9 cellular contexts compared by ENCODE assay signal in genomic region chr1:234881893-234882771, GRCh38.
DNase-seq lines count a peak whose midpoint lies in the region; ATAC-seq and TF ChIP-seq lines count a peak whose summit lies in the region.
"Had no signal": no experiment of that assay in that cellular context is flagged by ENCODE, and none has a peak within 500 bp of the region (broad histone marks: within the 10 kb centered on the region; RNA-seq: fewer than 3 reads in every experiment).

No MANE protein-coding gene starts in this region.

- no peaks in the 10 kb centered on the region for H3K36me3 Mint-ChIP-seq in CD4-positive, alpha-beta memory T cell
- no peaks in the 10 kb centered on the region for H3K36me3 Mint-ChIP-seq in activated naive CD4-positive, alpha-beta T cell treated with anti-CD3 and anti-CD28 coated beads, Interleukin-2, amount 50 U/mL, for 24 hours
- H3K36me3 Mint-ChIP-seq in Caco-2 (ENCODE audit: insufficient read depth, unreplicated experiment): no peaks in the 10 kb centered on the region
- H3K36me3 Mint-ChIP-seq in WTC11: no peaks in the 10 kb centered on the region

- H3K4me3 Mint-ChIP-seq in CD4-positive, alpha-beta memory T cell: peak overlapping the region in 2 of 8 donors; percentile 22 to 29
- no peak overlapping the region for H3K4me3 Mint-ChIP-seq in activated naive CD4-positive, alpha-beta T cell treated with anti-CD3 and anti-CD28 coated beads, Interleukin-2, amount 50 U/mL, for 24 hours
- H3K4me3 Mint-ChIP-seq in Caco-2 (ENCODE audit: unreplicated experiment) (no peak overlapping the region), WTC11 (no peak overlapping the region)

- no peak for DNase-seq in CD4-positive, alpha-beta memory T cell
- DNase-seq in GM19240 (ENCODE audit: insufficient read length, low spot score) (peak; percentile 36), Caco-2 (no peak), HuH-7 (ENCODE audit: low spot score) (no peak), WTC11 (ENCODE audit: low spot score) (no peak), omental fat pad (ENCODE audit: low spot score) (no peak)

- H3K9me3 Mint-ChIP-seq in CD4-positive, alpha-beta memory T cell: peaks cover 0 to 3% (median 0%) of the 10 kb centered on the region in 8 donors
- no peaks in the 10 kb centered on the region for H3K9me3 Mint-ChIP-seq in activated naive CD4-positive, alpha-beta T cell treated with anti-CD3 and anti-CD28 coated beads, Interleukin-2, amount 50 U/mL, for 24 hours
- H3K9me3 Mint-ChIP-seq in Caco-2 (ENCODE audit: unreplicated experiment) (peaks cover 7% of the 10 kb centered on the region), WTC11 (no peaks in the 10 kb centered on the region)

- ATAC-seq in HG03064 (IDR thresholded peaks at IDR 0.05; ENCODE audit: low read depth, unreplicated experiment) (peak; percentile 80), WTC11 (no peak), omental fat pad (ENCODE audit: low FRiP score) (no peak)

- CTCF ChIA-PET in CD4-positive, alpha-beta memory T cell (lab: Charles Lee; ENCODE audit: partially characterized antibody): no interaction called here
- CTCF ChIA-PET in Caco-2 (lab: Charles Lee) (no interaction called here), WTC11 (lab: Charles Lee) (no interaction called here)

- H3K27ac ChIP-seq in CD4-positive, alpha-beta memory T cell (ENCODE audit: low read depth, low read length): no peak overlapping the region
- H3K27ac ChIP-seq: adrenal gland had no signal

- H3K4me1 ChIP-seq in CD4-positive, alpha-beta memory T cell (ENCODE audit: insufficient read depth, low read length): no peaks in the 10 kb centered on the region
- H3K4me1 ChIP-seq in Caco-2: peaks cover 13% of the 10 kb centered on the region

- H3K27me3 ChIP-seq in CD4-positive, alpha-beta memory T cell (ENCODE audit: insufficient read depth, low read length): no peaks in the 10 kb centered on the region
- H3K27me3 ChIP-seq in Caco-2 (replicated peaks; ENCODE audit: control insufficient read depth, insufficient read depth, low read length): no peaks in the 10 kb centered on the region
- H3K27me3 ChIP-seq: adrenal gland had no signal

- H3K27ac Mint-ChIP-seq in CD4-positive, alpha-beta memory T cell: peak overlapping the region in 4 of 7 donors; percentile 31 to 81 (median 58)
- H3K27ac Mint-ChIP-seq in activated naive CD4-positive, alpha-beta T cell treated with anti-CD3 and anti-CD28 coated beads, Interleukin-2, amount 50 U/mL, for 24 hours: peak overlapping the region; percentile 56
- H3K27ac Mint-ChIP-seq in Caco-2 (ENCODE audit: unreplicated experiment): no peak overlapping the region
- no peak overlapping the region for H3K27ac Mint-ChIP-seq in WTC11

- H3K9me3 ChIP-seq in CD4-positive, alpha-beta memory T cell (ENCODE audit: control insufficient read depth in 1 of 2, low read length in 2 of 2): no peaks in the 10 kb centered on the region
- H3K9me3 ChIP-seq in Caco-2: no peaks in the 10 kb centered on the region
- H3K9me3 ChIP-seq: adrenal gland had no signal

- TF ChIP-seq CTCF in Caco-2 (IDR thresholded peaks at IDR 0.05; ENCODE audit: insufficient read depth in 1 of 2, low read depth in 1 of 2, low read length in 1 of 2, severe bottlenecking in 1 of 2, unreplicated experiment in 1 of 2) (no peak), WTC11 (IDR thresholded peaks at IDR 0.05) (no peak), omental fat pad (IDR thresholded peaks at IDR 0.05) (no peak)

- H3K36me3 ChIP-seq in CD4-positive, alpha-beta memory T cell (ENCODE audit: insufficient read depth, low read length): no peaks in the 10 kb centered on the region
- no peaks in the 10 kb centered on the region for H3K36me3 ChIP-seq in Caco-2 (ENCODE audit: control insufficient read depth, insufficient read depth, low read length)
- H3K36me3 ChIP-seq: adrenal gland had no signal

- no peaks in the 10 kb centered on the region for H3K27me3 Mint-ChIP-seq in CD4-positive, alpha-beta memory T cell
- no peaks in the 10 kb centered on the region for H3K27me3 Mint-ChIP-seq in activated naive CD4-positive, alpha-beta T cell treated with anti-CD3 and anti-CD28 coated beads, Interleukin-2, amount 50 U/mL, for 24 hours
- H3K27me3 Mint-ChIP-seq in Caco-2 (ENCODE audit: insufficient read depth, unreplicated experiment): no peaks in the 10 kb centered on the region
- no peaks in the 10 kb centered on the region; the same call in 1 of the 2 replicates for H3K27me3 Mint-ChIP-seq in WTC11 (ENCODE audit: low read depth)

- H3K4me3 ChIP-seq in CD4-positive, alpha-beta memory T cell (ENCODE audit: low read length in 2 of 2): no peak overlapping the region
- H3K4me3 ChIP-seq in Caco-2 (ENCODE audit: low read depth, low read length): no peak overlapping the region
- H3K4me3 ChIP-seq: adrenal gland had no signal

- BruUV-seq in Caco-2 (replicated peaks; lab: Mats Ljungman, UMichigan): no TSS peak

- POLR2A ChIA-PET in CD4-positive, alpha-beta memory T cell (lab: Charles Lee; ENCODE audit: partially characterized antibody): no interaction called here
- POLR2A ChIA-PET in Caco-2 (lab: Charles Lee): no interaction called here
- POLR2A ChIA-PET in WTC11 (lab: Charles Lee): no interaction called here

- peaks cover 9 to 16% (median 11%) of the 10 kb centered on the region in 4 donors for H3K4me1 Mint-ChIP-seq in CD4-positive, alpha-beta memory T cell
- peaks cover 35% of the 10 kb centered on the region for H3K4me1 Mint-ChIP-seq in activated naive CD4-positive, alpha-beta T cell treated with anti-CD3 and anti-CD28 coated beads, Interleukin-2, amount 50 U/mL, for 24 hours
- H3K4me1 Mint-ChIP-seq in Caco-2 (ENCODE audit: low read depth, unreplicated experiment) (peaks cover 22% of the 10 kb centered on the region), WTC11 (no peaks in the 10 kb centered on the region)

- intact Hi-C loops in CD4-positive, alpha-beta memory T cell (cut with micrococcal nuclease): no loop called here
- intact Hi-C loops in Caco-2 (cut with micrococcal nuclease; ENCODE audit: unreplicated experiment): no loop called here

TF ChIP-seq in WTC11, 78 proteins besides CTCF, POLR2A, EP300 and RAD21:
- TF ChIP-seq IRF1 (CRISPR knock-in tag; IDR thresholded peaks at IDR 0.05) (no peak), PREB (CRISPR knock-in tag; IDR thresholded peaks at IDR 0.05; ENCODE audit: borderline replicate concordance) (no peak), HMGA2 (CRISPR knock-in tag; IDR thresholded peaks at IDR 0.05) (no peak), HMGXB4 (CRISPR knock-in tag; IDR thresholded peaks at IDR 0.05) (no peak), ZNF138 (CRISPR knock-in tag; conservative IDR thresholded peaks at IDR 0.05) (no peak), TEAD1 (CRISPR knock-in tag; IDR thresholded peaks at IDR 0.05) (no peak), SMAD4 (CRISPR knock-in tag; IDR thresholded peaks at IDR 0.05) (no peak)

Comparison
In these comparisons a context has a peak if more than half of its experiments do, and no peak if none do; other contexts are left out.
1. H3K27ac Mint-ChIP-seq: peak in CD4-positive, alpha-beta memory T cell (4 of 7) and activated naive CD4-positive, alpha-beta T cell treated with anti-CD3 and anti-CD28 coated beads, Interleukin-2, amount 50 U/mL, for 24 hours (single experiment); none in Caco-2 (single experiment) and WTC11 (single experiment).